ENCODE assay signal across 19 cellular contexts in the genomic region with DNA sequence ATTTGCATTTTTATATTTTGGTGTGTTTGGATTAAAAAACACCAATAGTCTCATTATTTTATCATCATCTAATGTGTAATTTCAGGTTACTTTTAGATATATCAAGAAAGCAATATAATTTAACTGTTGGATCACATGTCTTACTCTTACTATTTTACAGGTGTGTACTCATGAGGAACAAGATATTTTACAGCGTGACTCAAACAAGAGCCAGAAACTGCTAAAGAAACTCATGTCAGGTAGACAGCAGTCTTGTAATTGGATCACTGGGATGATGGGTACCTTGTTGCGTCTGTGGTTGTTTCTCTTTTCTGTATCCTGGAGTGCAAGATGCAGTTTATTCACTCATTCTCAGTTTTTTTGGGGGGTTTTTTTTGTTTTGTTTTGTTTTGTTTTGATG. TPM values are rescaled to one million over a fixed set of nuclear protein-coding genes. Genes with fewer than 3 reads are reported as not detected.
A peak's percentile ranks its signal among the peaks of the same experiment; 100 is the strongest.
DNase-seq lines count a peak whose midpoint lies in the region; FAIRE-seq and TF ChIP-seq lines count a peak whose summit lies in the region.
"Had no signal": no experiment of that assay in that cellular context is flagged by ENCODE, and none has a peak within 500 bp of the region (broad histone marks: within the 10 kb centered on the region; RNA-seq: fewer than 3 reads in every experiment).

No MANE protein-coding gene starts in this region.

- H3K27ac Mint-ChIP-seq in activated CD4-positive, alpha-beta T cell treated with anti-CD3 and anti-CD28 coated beads, Interleukin-2, amount 10 ng/mL, durations not matched to agents 7 days and 5 days = peak overlapping the region; percentile 66
- peak overlapping the region; percentile 12 for H3K27ac Mint-ChIP-seq in MCF 10A (ENCODE audit: low read depth, unreplicated experiment)
- H3K27ac Mint-ChIP-seq: GM23338, HFFc6 had no signal

- H3K27me3 Mint-ChIP-seq in activated CD4-positive, alpha-beta T cell treated with anti-CD3 and anti-CD28 coated beads, Interleukin-2, amount 10 ng/mL, durations not matched to agents 7 days and 5 days = no peaks in the 10 kb centered on the region
- H3K27me3 Mint-ChIP-seq in MCF 10A (ENCODE audit: insufficient read depth, unreplicated experiment) = no peaks in the 10 kb centered on the region
- H3K27me3 Mint-ChIP-seq: CD4-positive, alpha-beta memory T cell had no signal

- peaks cover 34% of the 10 kb centered on the region for H3K36me3 Mint-ChIP-seq in activated CD4-positive, alpha-beta T cell treated with anti-CD3 and anti-CD28 coated beads, Interleukin-2, amount 10 ng/mL, durations not matched to agents 7 days and 5 days (ENCODE audit: low read depth)
- H3K36me3 Mint-ChIP-seq in MCF 10A (ENCODE audit: insufficient read depth, unreplicated experiment) = peaks cover 87% of the 10 kb centered on the region

- no peak for FAIRE-seq in HTR-8/SVneo (lab: Jason Lieb, UNC)
- FAIRE-seq: GM12891, GM18507 had no signal

- DNase-seq in activated CD4-positive, alpha-beta T cell treated with anti-CD3 and anti-CD28 coated beads, Interleukin-2, amount 10 ng/mL, durations not matched to agents 7 days and 5 days = no peak
- DNase-seq in activated CD4-positive, alpha-beta T cell treated with anti-CD3 and anti-CD28 coated beads, Interleukin-2, amount 50 U/mL, for 1 hour = no peak
- DNase-seq in MCF 10A (ENCODE audit: unreplicated experiment) = no peak
- DNase-seq in breast epithelium (ENCODE audit: low spot score in 2 of 2) = no peak
- peak; percentile 39 for DNase-seq in prostate gland (ENCODE audit: low spot score)
- DNase-seq in HTR-8/SVneo (ENCODE audit: insufficient read length, low spot score) = no peak
- DNase-seq: 8988T; C1 segment of cervical spinal cord; Calu3; CD4-positive, alpha-beta memory T cell; COR-L47; DMS53; DMS79 treated with DMSO at 0.1 percent for 48 hours; GF-D8; H9; HFFc6 had no signal

- no peak overlapping the region for H3K4me3 ChIP-seq in breast epithelium
- H3K4me3 ChIP-seq in prostate gland = no peak overlapping the region
- H3K4me3 ChIP-seq: GM23338 had no signal

- H3K9me3 ChIP-seq in breast epithelium (no peaks in the 10 kb centered on the region), prostate gland (no peaks in the 10 kb centered on the region)

- CTCF ChIA-PET in activated CD4-positive, alpha-beta T cell treated with anti-CD3 and anti-CD28 coated beads, Interleukin-2, amount 10 ng/mL, durations not matched to agents 7 days and 5 days (lab: Charles Lee) = no interaction called here
- CTCF ChIA-PET in MCF 10A (lab: Yijun Ruan, JAX) = no interaction called here

- TF ChIP-seq CTCF in MCF 10A (IDR thresholded peaks at IDR 0.05; ENCODE audit: unreplicated experiment) (no peak), breast epithelium (IDR thresholded peaks at IDR 0.05) (no peak), prostate gland (IDR thresholded peaks at IDR 0.05) (no peak)

- no peaks in the 10 kb centered on the region for H3K4me1 ChIP-seq in breast epithelium
- H3K4me1 ChIP-seq in prostate gland (replicated peaks) = no peaks in the 10 kb centered on the region

- no TSS peak for BruUV-seq in MCF 10A (replicated peaks; lab: Mats Ljungman, UMichigan)

- no peak overlapping the region for H3K27ac ChIP-seq in breast epithelium
- H3K27ac ChIP-seq in prostate gland = peak overlapping the region in 1 of 2 donors; percentile 66

- H3K9me3 Mint-ChIP-seq in activated CD4-positive, alpha-beta T cell treated with anti-CD3 and anti-CD28 coated beads, Interleukin-2, amount 10 ng/mL, durations not matched to agents 7 days and 5 days = no peaks in the 10 kb centered on the region
- no peaks in the 10 kb centered on the region for H3K9me3 Mint-ChIP-seq in MCF 10A (ENCODE audit: unreplicated experiment)
- H3K9me3 Mint-ChIP-seq: CD4-positive, alpha-beta memory T cell; GM23338; H9; HFFc6 had no signal

- TF ChIP-seq POLR2A in breast epithelium (IDR thresholded peaks at IDR 0.05) (no peak), prostate gland (IDR thresholded peaks at IDR 0.05) (no peak)

- peaks cover under 1% of the 10 kb centered on the region for H3K4me1 Mint-ChIP-seq in activated CD4-positive, alpha-beta T cell treated with anti-CD3 and anti-CD28 coated beads, Interleukin-2, amount 10 ng/mL, durations not matched to agents 7 days and 5 days
- no peaks in the 10 kb centered on the region for H3K4me1 Mint-ChIP-seq in MCF 10A (ENCODE audit: insufficient read depth, unreplicated experiment)
- H3K4me1 Mint-ChIP-seq: GM23338, H9 had no signal

- no peak overlapping the region for H3K4me3 Mint-ChIP-seq in activated CD4-positive, alpha-beta T cell treated with anti-CD3 and anti-CD28 coated beads, Interleukin-2, amount 10 ng/mL, durations not matched to agents 7 days and 5 days
- H3K4me3 Mint-ChIP-seq in MCF 10A (ENCODE audit: unreplicated experiment) = no peak overlapping the region
- H3K4me3 Mint-ChIP-seq: CD4-positive, alpha-beta memory T cell; GM23338; H9; HFFc6 had no signal

- WGBS in prostate gland = 66% methylated on average over 2 of the region's 2 CpGs

- H3K27me3 ChIP-seq in breast epithelium (no peaks in the 10 kb centered on the region), prostate gland (replicated peaks; ENCODE audit: insufficient read depth) (no peaks in the 10 kb centered on the region)

- POLR2A ChIA-PET in activated CD4-positive, alpha-beta T cell treated with anti-CD3 and anti-CD28 coated beads, Interleukin-2, amount 10 ng/mL, durations not matched to agents 7 days and 5 days (lab: Charles Lee) = no interaction called here
- POLR2A ChIA-PET in MCF 10A (lab: Yijun Ruan, JAX) = no interaction called here

- intact Hi-C loops in MCF 10A (cut with micrococcal nuclease) = no loop called here
- intact Hi-C loops in breast epithelium (cut with DNase I; ENCODE audit: low total_unique reads) = no loop called here
- intact Hi-C loops in prostate gland (cut with DNase I) = no loop called here

- peaks cover 8% of the 10 kb centered on the region for H3K36me3 ChIP-seq in breast epithelium
- H3K36me3 ChIP-seq in prostate gland = no peaks in the 10 kb centered on the region

RNA-seq across cellular contexts. Expression of a gene that starts 12.9 kb away (rescaled TPM):
- total RNA-seq in activated CD4-positive, alpha-beta T cell treated with anti-CD3 and anti-CD28 coated beads, Interleukin-2, amount 10 ng/mL, durations not matched to agents 7 days and 5 days = 10 to 100 TPM; 22.1 to 29.8 TPM
- 19.8 and 26.0 TPM in 2 replicates for total RNA-seq in MCF 10A (2022)
- total RNA-seq in breast epithelium = 10 to 100 TPM; 11.8 to 17.1 (median 16.1) TPM
- 10 to 100 TPM; 14.6 to 17.6 TPM for total RNA-seq in prostate gland

RNA-seq across cellular contexts. Expression of a gene that starts 19.3 kb away (rescaled TPM):
- 100 to 1,000 TPM; 114 to 121 TPM for total RNA-seq in activated CD4-positive, alpha-beta T cell treated with anti-CD3 and anti-CD28 coated beads, Interleukin-2, amount 10 ng/mL, durations not matched to agents 7 days and 5 days
- total RNA-seq in MCF 10A (2022) (8.6 and 22.2 TPM in 2 replicates), breast epithelium (under 1 TPM; 0.48 to 0.66 (median 0.59) TPM), prostate gland (1 to 10 TPM; 4.8 to 5.5 TPM)

RNA-seq across cellular contexts. Expression of a gene that starts 44.6 kb away (rescaled TPM):
- 10 to 100 TPM; 24.6 to 30.4 TPM for total RNA-seq in activated CD4-positive, alpha-beta T cell treated with anti-CD3 and anti-CD28 coated beads, Interleukin-2, amount 10 ng/mL, durations not matched to agents 7 days and 5 days
- total RNA-seq in MCF 10A (2022) = 29.1 and 31.0 TPM in 2 replicates
- 10 to 100 TPM; 12.6 to 37.7 (median 31.2) TPM for total RNA-seq in breast epithelium
- 10 to 100 TPM in 1 of 2 donors, 1 to 10 TPM in 1; 9.2 to 20.6 TPM for total RNA-seq in prostate gland

RNA-seq across cellular contexts. Expression of a gene that starts 59.8 kb away (rescaled TPM):
- total RNA-seq in activated CD4-positive, alpha-beta T cell treated with anti-CD3 and anti-CD28 coated beads, Interleukin-2, amount 10 ng/mL, durations not matched to agents 7 days and 5 days = 10 to 100 TPM; 38.9 to 42.1 TPM
- total RNA-seq in MCF 10A (2022) (45.0 and 49.0 TPM in 2 replicates), breast epithelium (10 to 100 TPM; 22.9 to 32.1 (median 29.2) TPM), prostate gland (10 to 100 TPM; 29.1 to 45.7 TPM)
